In genomic region chr5:145811834-145812625, GRCh38 we compare ENCODE assay signal across 9 cellular contexts. TPM values are rescaled to one million over a fixed set of nuclear protein-coding genes. Genes with fewer than 3 reads are reported as not detected.
DNase-seq lines count a peak whose midpoint lies in the region; ATAC-seq and TF ChIP-seq lines count a peak whose summit lies in the region.
"Had no signal": no experiment of that assay in that cellular context is flagged by ENCODE, and none has a peak within 500 bp of the region (broad histone marks: within the 10 kb centered on the region; RNA-seq: fewer than 3 reads in every experiment).

No MANE protein-coding gene starts in this region.

- no peaks in the 10 kb centered on the region for H3K27me3 ChIP-seq in dorsolateral prefrontal cortex

- ATAC-seq in GM18873 (IDR thresholded peaks at IDR 0.05; ENCODE audit: low FRiP score, unreplicated experiment) = no peak

- no peaks in the 10 kb centered on the region for H3K9me3 Mint-ChIP-seq in mesothelial cell of epicardium
- H3K9me3 Mint-ChIP-seq: nephron progenitor cell had no signal

- DNase-seq in ELF-1 (ENCODE audit: low read depth, low spot score) (peak; percentile 17), NCI-H226 (peak; percentile 27), dorsolateral prefrontal cortex (peak in 3 of 10 donors; percentile 15 to 76 (median 37)), midbrain (lab: John Stamatoyannopoulos, UW) (peak; percentile 42), OCI-M2 (lab: John Stamatoyannopoulos, UW; ENCODE audit: unreplicated experiment) (no peak), SKM-1 treated with dmso at 0.1 percent for 144 hours (lab: John Stamatoyannopoulos, UW; ENCODE audit: unreplicated experiment) (no peak), mesothelial cell of epicardium (ENCODE audit: low spot score in 2 of 2, unreplicated experiment in 2 of 2) (no peak)
- DNase-seq: nephron progenitor cell had no signal

- H3K27ac ChIP-seq in dorsolateral prefrontal cortex = peak overlapping the region in 3 of 59 donors; percentile 16 to 29 (median 26)

- no peak overlapping the region for H3K4me3 ChIP-seq in dorsolateral prefrontal cortex

- no peaks in the 10 kb centered on the region for H3K27me3 Mint-ChIP-seq in mesothelial cell of epicardium (ENCODE audit: low read depth)

- peaks cover 16% of the 10 kb centered on the region for H3K36me3 Mint-ChIP-seq in mesothelial cell of epicardium

- TF ChIP-seq CTCF in dorsolateral prefrontal cortex (IDR thresholded peaks at IDR 0.05 in 54 of 56, conservative IDR thresholded peaks at IDR 0.05 in 2 of 56; ENCODE audit: low read depth in 1 of 56, partially characterized antibody in 56 of 56) (peak in 55 of 56 donors; percentile 17 to 75 (median 54)), mesothelial cell of epicardium (IDR thresholded peaks at IDR 0.05; ENCODE audit: unreplicated experiment) (no peak)

- intact Hi-C loops in dorsolateral prefrontal cortex (cut with DNase I) = loop anchor here in 1 of 2 donors (2.0 kb wide), 1 partner anchor 131 kb away; no protein-coding TSS in a partner anchor

- H3K4me3 Mint-ChIP-seq in mesothelial cell of epicardium = no peak overlapping the region
- H3K4me3 Mint-ChIP-seq: nephron progenitor cell had no signal

- no peaks in the 10 kb centered on the region for H3K4me1 Mint-ChIP-seq in mesothelial cell of epicardium
- H3K4me1 Mint-ChIP-seq: nephron progenitor cell had no signal

- no peak overlapping the region for H3K27ac Mint-ChIP-seq in mesothelial cell of epicardium

RNA-seq across cellular contexts. Expression of gene PRELID2, which starts 23.1 kb away (rescaled TPM):
- total RNA-seq in dorsolateral prefrontal cortex (10 to 100 TPM in 119 of 120 experiments, 1 to 10 TPM in 1; 9.0 to 43.7 (median 22.9) TPM), mesothelial cell of epicardium (18.3 to 23.0 TPM (median 19.9 TPM) in 3 replicates)

Comparison
In these comparisons a context has a peak if more than half of its experiments do, and no peak if none do; other contexts are left out.
1. DNase-seq: peak in ELF-1 (single experiment), NCI-H226 (single experiment) and midbrain (single experiment); none in OCI-M2 (single experiment), SKM-1 treated with dmso at 0.1 percent for 144 hours (single experiment) and mesothelial cell of epicardium (0 of 2).